Comparison of ENCODE assay signal across 16 cellular contexts in genomic region chr2:107337209-107337898, GRCh38.
DNase-seq lines count a peak whose midpoint lies in the region; ATAC-seq and TF ChIP-seq lines count a peak whose summit lies in the region.
"Had no signal": no experiment of that assay in that cellular context is flagged by ENCODE, and none has a peak within 500 bp of the region (broad histone marks: within the 10 kb centered on the region; RNA-seq: fewer than 3 reads in every experiment).

No MANE protein-coding gene starts in this region.

- intact Hi-C loops in uterus (cut with DNase I; ENCODE audit: low total_unique reads) = no loop called here

- H3K36me3 ChIP-seq in adipocyte (ENCODE audit: control insufficient read depth, insufficient read depth, low read length, severe bottlenecking) = no peaks in the 10 kb centered on the region
- no peaks in the 10 kb centered on the region for H3K36me3 ChIP-seq in uterus
- H3K36me3 ChIP-seq: adrenal gland, SJSA1 had no signal

- H3K4me1 ChIP-seq in adipocyte (ENCODE audit: control insufficient read depth, insufficient read depth, low read length) = peaks cover 24% of the 10 kb centered on the region
- H3K4me1 ChIP-seq in foreskin keratinocyte = no peaks in the 10 kb centered on the region
- no peaks in the 10 kb centered on the region for H3K4me1 ChIP-seq in uterus
- H3K4me1 ChIP-seq: adrenal gland, SJSA1 had no signal

- no peaks in the 10 kb centered on the region for H3K27me3 ChIP-seq in adipocyte (replicated peaks; ENCODE audit: control insufficient read depth, insufficient read depth, low read length)
- no peaks in the 10 kb centered on the region for H3K27me3 ChIP-seq in foreskin keratinocyte
- no peaks in the 10 kb centered on the region for H3K27me3 ChIP-seq in uterus
- H3K27me3 ChIP-seq: adrenal gland, SJSA1 had no signal

- H3K9me3 Mint-ChIP-seq in neural crest cell = no peaks in the 10 kb centered on the region

- H3K36me3 Mint-ChIP-seq in neural crest cell (ENCODE audit: low read depth) = no peaks in the 10 kb centered on the region
- H3K36me3 Mint-ChIP-seq: naive thymus-derived CD4-positive, alpha-beta T cell had no signal

- H3K27ac Mint-ChIP-seq in neural crest cell (ENCODE audit: unreplicated experiment) = peak overlapping the region; percentile 19
- H3K27ac Mint-ChIP-seq: naive thymus-derived CD4-positive, alpha-beta T cell had no signal

- H3K27ac ChIP-seq in foreskin keratinocyte = no peak overlapping the region
- H3K27ac ChIP-seq in uterus = peak overlapping the region in 1 of 2 donors; percentile 31
- H3K27ac ChIP-seq: SJSA1 had no signal

- no peak for TF ChIP-seq CTCF in foreskin keratinocyte (conservative IDR thresholded peaks at IDR 0.05)
- TF ChIP-seq CTCF in neural crest cell (conservative IDR thresholded peaks at IDR 0.05) = no peak
- no peak for TF ChIP-seq CTCF in uterus (IDR thresholded peaks at IDR 0.05)

- no peaks in the 10 kb centered on the region for H3K27me3 Mint-ChIP-seq in neural crest cell (ENCODE audit: low read depth)
- H3K27me3 Mint-ChIP-seq: naive thymus-derived CD4-positive, alpha-beta T cell had no signal

- ATAC-seq in foreskin keratinocyte = peak; percentile 88
- ATAC-seq: naive thymus-derived CD4-positive, alpha-beta T cell had no signal

- no peak overlapping the region for H3K4me3 Mint-ChIP-seq in neural crest cell
- H3K4me3 Mint-ChIP-seq: naive thymus-derived CD4-positive, alpha-beta T cell had no signal

- H3K9me3 ChIP-seq in adipocyte (ENCODE audit: control insufficient read depth, low read length) (peaks cover 14% of the 10 kb centered on the region), uterus (no peaks in the 10 kb centered on the region)
- H3K9me3 ChIP-seq: adrenal gland, SJSA1 had no signal

- H3K4me1 Mint-ChIP-seq in neural crest cell = peaks cover 15% of the 10 kb centered on the region
- H3K4me1 Mint-ChIP-seq: naive thymus-derived CD4-positive, alpha-beta T cell had no signal

- H3K9ac ChIP-seq in adipocyte (ENCODE audit: low read length) = peak overlapping the region; percentile 39

- TF ChIP-seq POLR2A in uterus (IDR thresholded peaks at IDR 0.05) = no peak

- DNase-seq in AG20443 (ENCODE audit: low spot score) (peak; percentile 71), adipocyte (ENCODE audit: low read depth) (peak; percentile 75), foreskin keratinocyte (peak in 1 of 2 donors; percentile 66), neural crest cell (ENCODE audit: low read depth, low spot score) (no peak), COLO668 (lab: John Stamatoyannopoulos, UW; ENCODE audit: unreplicated experiment) (no peak), activated gamma-delta T cell (lab: John Stamatoyannopoulos, UW) (no peak), uterus (no peak)
- no peak for DNase-seq in activated CD8-positive, alpha-beta memory T cell treated with anti-CD3 and anti-CD28 coated beads, Interleukin-2, amount 50 U/mL, for 48 hours
- DNase-seq: adrenal gland; DMS79; HCEC 1CT; naive thymus-derived CD4-positive, alpha-beta T cell; NCI-H1105 treated with DMSO at 0.1 percent for 48 hours; NCI-H526; stimulated activated CD4-positive, alpha-beta T cell treated with anti-CD3 and anti-CD28 coated beads, Interleukin-12 subunit alpha, Interleukin-12 subunit beta, amount 100 ng/mL, for 4 hours had no signal

- peak overlapping the region; percentile 29 for H3K4me3 ChIP-seq in adipocyte (ENCODE audit: low read length)
- no peak overlapping the region for H3K4me3 ChIP-seq in uterus
- H3K4me3 ChIP-seq: adrenal gland, SJSA1 had no signal

Comparison
In these comparisons a context has a peak if more than half of its experiments do, and no peak if none do; other contexts are left out.
1. DNase-seq: peak in AG20443 (single experiment) and adipocyte (single experiment); none in neural crest cell (single experiment), COLO668 (single experiment), activated gamma-delta T cell (single experiment), uterus (0 of 2) and activated CD8-positive, alpha-beta memory T cell treated with anti-CD3 and anti-CD28 coated beads, Interleukin-2, amount 50 U/mL, for 48 hours (single experiment).